Comparison of ENCODE assay signal across 12 cellular contexts in genomic region chr1:234355782-234356510, GRCh38. TPM values are rescaled to one million over a fixed set of nuclear protein-coding genes. Genes with fewer than 3 reads are reported as not detected.
DNase-seq lines count a peak whose midpoint lies in the region; ATAC-seq and TF ChIP-seq lines count a peak whose summit lies in the region.
"Had no signal": no experiment of that assay in that cellular context is flagged by ENCODE, and none has a peak within 500 bp of the region (broad histone marks: within the 10 kb centered on the region; RNA-seq: fewer than 3 reads in every experiment).

No MANE protein-coding gene starts in this region.

- H3K36me3 Mint-ChIP-seq in CD8-positive, alpha-beta memory T cell: peaks cover 0 to 8% (median 2%) of the 10 kb centered on the region in 3 donors
- H3K36me3 Mint-ChIP-seq in effector memory CD8-positive, alpha-beta T cell (ENCODE audit: insufficient read depth): no peaks in the 10 kb centered on the region

- no peak for ATAC-seq in effector memory CD8-positive, alpha-beta T cell (replicated peaks)

- no peaks in the 10 kb centered on the region for H3K9me2 ChIP-seq in PC-9 (ENCODE audit: insufficient read depth)

- no peak overlapping the region for H2AFZ ChIP-seq in PC-9

- H3K36me3 ChIP-seq in BE2C (no peaks in the 10 kb centered on the region), PC-9 (ENCODE audit: low read depth) (no peaks in the 10 kb centered on the region)
- H3K36me3 ChIP-seq in CD8-positive, alpha-beta memory T cell (ENCODE audit: insufficient read depth, low read length): no peaks in the 10 kb centered on the region
- H3K36me3 ChIP-seq: brain microvascular endothelial cell, MG63, SJSA1 had no signal

- POLR2A ChIA-PET in CD8-positive, alpha-beta memory T cell (lab: Charles Lee): interaction anchor here (0.9 kb wide), 1 partner anchor 18 kb away, joined by 3 read pairs; the partner anchor contains the start of gene COA6
- POLR2A ChIA-PET in PC-9 (lab: Charles Lee; ENCODE audit: unreplicated experiment): interaction anchor here (0.6 to 0.7 kb wide), 2 partner anchors 15 to 143 kb away, joined by 3 to 4 read pairs; no protein-coding TSS in a partner anchor

- H3K4me3 ChIP-seq in BE2C (ENCODE audit: low read depth, low read length) (peak overlapping the region; percentile 53), PC-9 (no peak overlapping the region)
- no peak overlapping the region for H3K4me3 ChIP-seq in CD8-positive, alpha-beta memory T cell (ENCODE audit: low read length)
- H3K4me3 ChIP-seq: MG63, SJSA1 had no signal

- H3F3A ChIP-seq in PC-9 (ENCODE audit: insufficient read depth, low read depth): no peaks in the 10 kb centered on the region; the same call in 1 of the 2 replicates

- peaks cover 0 to 39% (median 7%) of the 10 kb centered on the region in 3 donors for H3K4me1 Mint-ChIP-seq in CD8-positive, alpha-beta memory T cell
- peaks cover 0 to 10% of the 10 kb centered on the region in 2 donors for H3K4me1 Mint-ChIP-seq in effector memory CD8-positive, alpha-beta T cell (ENCODE audit: low read depth in 2 of 2)

- DNase-seq in BE2C: no peak
- no peak for DNase-seq in CD8-positive, alpha-beta memory T cell
- no peak for DNase-seq in PC-9
- no peak for DNase-seq in effector memory CD8-positive, alpha-beta T cell
- DNase-seq in CD1c-positive myeloid dendritic cell (ENCODE audit: extremely low spot score): no peak
- DNase-seq in effector CD8-positive, alpha-beta T cell (lab: John Stamatoyannopoulos, UW): no peak
- DNase-seq in NCI-H69 (lab: John Stamatoyannopoulos, UW): no peak
- DNase-seq in NCI-H1092 (lab: John Stamatoyannopoulos, UW): no peak
- DNase-seq: brain microvascular endothelial cell, MG63 had no signal

- peaks cover 23% of the 10 kb centered on the region for H3K27me3 ChIP-seq in BE2C
- H3K27me3 ChIP-seq in CD8-positive, alpha-beta memory T cell (ENCODE audit: insufficient read depth, low read length, poor library complexity, severe bottlenecking): no peaks in the 10 kb centered on the region
- no peaks in the 10 kb centered on the region for H3K27me3 ChIP-seq in PC-9 (ENCODE audit: insufficient read depth, low read depth)
- H3K27me3 ChIP-seq: brain microvascular endothelial cell, foreskin keratinocyte had no signal

- H3K9me3 Mint-ChIP-seq in CD8-positive, alpha-beta memory T cell: no peaks in the 10 kb centered on the region
- no peaks in the 10 kb centered on the region for H3K9me3 Mint-ChIP-seq in effector memory CD8-positive, alpha-beta T cell

- peak overlapping the region in 3 of 8 donors; percentile 15 to 87 (median 38) for H3K27ac Mint-ChIP-seq in CD8-positive, alpha-beta memory T cell
- H3K27ac Mint-ChIP-seq in effector memory CD8-positive, alpha-beta T cell: peak overlapping the region in 1 of 2 donors; percentile 86

- peak overlapping the region in 6 of 7 donors; percentile 80 to 92 (median 86) for H3K4me3 Mint-ChIP-seq in CD8-positive, alpha-beta memory T cell
- H3K4me3 Mint-ChIP-seq in effector memory CD8-positive, alpha-beta T cell: peak overlapping the region; percentile 71 to 83

- H3K4me1 ChIP-seq in BE2C: no peaks in the 10 kb centered on the region
- no peaks in the 10 kb centered on the region for H3K4me1 ChIP-seq in CD8-positive, alpha-beta memory T cell (ENCODE audit: insufficient read depth, low read length)
- no peaks in the 10 kb centered on the region for H3K4me1 ChIP-seq in PC-9 (replicated peaks; ENCODE audit: insufficient read depth)
- H3K4me1 ChIP-seq: foreskin keratinocyte, SJSA1 had no signal

- H3K27me3 Mint-ChIP-seq in CD8-positive, alpha-beta memory T cell: peaks cover 3 to 17% of the 10 kb centered on the region in 2 donors
- peaks cover 4 to 17% of the 10 kb centered on the region in 2 donors for H3K27me3 Mint-ChIP-seq in effector memory CD8-positive, alpha-beta T cell

- H3K79me2 ChIP-seq in PC-9 (ENCODE audit: low read depth): no peaks in the 10 kb centered on the region

- intact Hi-C loops in PC-9 (cut with micrococcal nuclease; ENCODE audit: unreplicated experiment): no loop called here

- TF ChIP-seq CTCF in BE2C (IDR thresholded peaks at IDR 0.05; ENCODE audit: low read depth, low read length) (no peak), PC-9 (conservative IDR thresholded peaks at IDR 0.05) (no peak)

- H3K9me3 ChIP-seq in BE2C (no peaks in the 10 kb centered on the region), PC-9 (ENCODE audit: insufficient read depth, low read depth) (no peaks in the 10 kb centered on the region; the same call in 1 of the 2 replicates)
- no peaks in the 10 kb centered on the region for H3K9me3 ChIP-seq in CD8-positive, alpha-beta memory T cell (ENCODE audit: low read length)
- H3K9me3 ChIP-seq: MG63, SJSA1 had no signal

- CTCF ChIA-PET in CD8-positive, alpha-beta memory T cell (lab: Charles Lee): interaction anchor here (2.7 kb wide), 1 partner anchor 29 kb away, joined by 6 read pairs; no protein-coding TSS in a partner anchor
- CTCF ChIA-PET in PC-9 (lab: Charles Lee): no interaction called here

- H4K20me1 ChIP-seq in PC-9 (ENCODE audit: insufficient read depth): no peaks in the 10 kb centered on the region

- no peak overlapping the region for H3K4me2 ChIP-seq in PC-9

- no peak overlapping the region for H3K27ac ChIP-seq in CD8-positive, alpha-beta memory T cell (ENCODE audit: low read depth, low read length)
- H3K27ac ChIP-seq in PC-9: no peak overlapping the region
- H3K27ac ChIP-seq: brain microvascular endothelial cell, SJSA1 had no signal

- TSS peak; percentile 89 for BruUV-seq in PC-9 (replicated peaks; lab: Mats Ljungman, UMichigan)

RNA-seq across cellular contexts. Expression of gene COA6, which starts 17.3 kb away (rescaled TPM):
- 63.1 TPM for polyA plus RNA-seq in BE2C (2012; ENCODE audit: insufficient read depth, insufficient read length, low read depth)
- total RNA-seq in CD8-positive, alpha-beta memory T cell: 10 to 100 TPM; 49.1 to 51.9 TPM
- 40.1 TPM for polyA plus RNA-seq in CD8-positive, alpha-beta memory T cell
- total RNA-seq in PC-9 (2021): 73.8 and 77.1 TPM in 2 replicates
